ENCODE assay signal across 1 cellular context in the genomic region with DNA sequence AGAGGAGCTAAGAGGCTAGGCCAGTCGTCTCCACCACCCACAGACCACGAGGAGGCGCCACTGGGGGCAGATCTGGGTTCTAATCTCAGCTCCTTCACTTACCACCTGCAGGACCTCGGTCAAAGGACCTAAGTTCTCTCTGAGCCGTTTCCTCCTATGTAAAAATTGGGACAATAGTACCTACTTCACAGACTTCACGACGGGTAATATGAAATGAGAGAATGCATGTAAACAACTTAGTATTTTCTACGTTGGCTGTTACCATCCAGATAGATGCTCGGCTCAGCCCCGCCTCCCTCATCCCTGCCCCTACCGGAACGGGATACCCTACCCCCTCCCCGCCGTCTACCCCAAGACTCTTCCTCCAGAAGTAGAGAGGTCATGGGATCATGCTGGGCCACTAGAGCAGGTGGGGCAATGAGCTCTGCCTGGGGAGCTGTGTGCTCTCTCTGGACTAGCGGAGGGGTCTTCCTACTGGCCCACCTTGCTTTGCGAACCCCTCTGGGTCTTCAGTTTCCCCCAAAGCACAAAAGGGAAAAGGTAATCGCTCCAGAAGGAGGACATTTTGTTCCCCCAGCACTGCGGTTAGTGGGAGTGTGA.
TF ChIP-seq lines count a peak whose summit lies in the region.

No MANE protein-coding gene starts in this region.

TF ChIP-seq in K562, 482 proteins besides CTCF, POLR2A, EP300 and RAD21 (continued from another document):
- TF ChIP-seq, protein P1, sequence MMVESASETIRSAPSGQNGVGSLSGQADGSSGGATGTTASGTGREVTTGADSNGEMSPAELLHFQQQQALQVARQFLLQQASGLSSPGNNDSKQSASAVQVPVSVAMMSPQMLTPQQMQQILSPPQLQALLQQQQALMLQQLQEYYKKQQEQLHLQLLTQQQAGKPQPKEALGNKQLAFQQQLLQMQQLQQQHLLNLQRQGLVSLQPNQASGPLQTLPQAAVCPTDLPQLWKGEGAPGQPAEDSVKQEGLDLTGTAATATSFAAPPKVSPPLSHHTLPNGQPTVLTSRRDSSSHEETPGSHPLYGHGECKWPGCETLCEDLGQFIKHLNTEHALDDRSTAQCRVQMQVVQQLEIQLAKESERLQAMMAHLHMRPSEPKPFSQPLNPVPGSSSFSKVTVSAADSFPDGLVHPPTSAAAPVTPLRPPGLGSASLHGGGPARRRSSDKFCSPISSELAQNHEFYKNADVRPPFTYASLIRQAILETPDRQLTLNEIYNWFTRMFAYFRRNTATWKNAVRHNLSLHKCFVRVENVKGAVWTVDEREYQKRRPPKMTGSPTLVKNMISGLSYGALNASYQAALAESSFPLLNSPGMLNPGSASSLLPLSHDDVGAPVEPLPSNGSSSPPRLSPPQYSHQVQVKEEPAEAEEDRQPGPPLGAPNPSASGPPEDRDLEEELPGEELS (CRISPR knock-in tag; IDR thresholded peaks at IDR 0.05; ENCODE audit: borderline replicate concordance): no peak
- peak; percentile 9 for TF ChIP-seq TBP (optimal IDR thresholded peaks at IDR 0.05; ENCODE audit: low read depth, low read length)
- TF ChIP-seq PHTF2 (CRISPR knock-in tag; IDR thresholded peaks at IDR 0.05): no peak
- TF ChIP-seq CC2D1A (IDR thresholded peaks at IDR 0.05): 0 out of 2 replicates have a peak, but pooled peaks have one; percentile 39
- no peak for TF ChIP-seq RFX1 (IDR thresholded peaks at IDR 0.05)
- no peak for TF ChIP-seq ZNF76 (CRISPR knock-in tag; IDR thresholded peaks at IDR 0.05; ENCODE audit: borderline replicate concordance)
- TF ChIP-seq, protein P2, sequence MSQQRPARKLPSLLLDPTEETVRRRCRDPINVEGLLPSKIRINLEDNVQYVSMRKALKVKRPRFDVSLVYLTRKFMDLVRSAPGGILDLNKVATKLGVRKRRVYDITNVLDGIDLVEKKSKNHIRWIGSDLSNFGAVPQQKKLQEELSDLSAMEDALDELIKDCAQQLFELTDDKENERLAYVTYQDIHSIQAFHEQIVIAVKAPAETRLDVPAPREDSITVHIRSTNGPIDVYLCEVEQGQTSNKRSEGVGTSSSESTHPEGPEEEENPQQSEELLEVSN (IDR thresholded peaks at IDR 0.05; ENCODE audit: borderline replicate concordance in 1 of 2, extremely low read depth in 1 of 2, insufficient read depth in 1 of 2, insufficient read length in 1 of 2, low read depth in 1 of 2, low read length in 1 of 2, poor library complexity in 1 of 2, severe bottlenecking in 1 of 2): peak in 1 of 2 experiments; percentile 32
- TF ChIP-seq, protein P3, sequence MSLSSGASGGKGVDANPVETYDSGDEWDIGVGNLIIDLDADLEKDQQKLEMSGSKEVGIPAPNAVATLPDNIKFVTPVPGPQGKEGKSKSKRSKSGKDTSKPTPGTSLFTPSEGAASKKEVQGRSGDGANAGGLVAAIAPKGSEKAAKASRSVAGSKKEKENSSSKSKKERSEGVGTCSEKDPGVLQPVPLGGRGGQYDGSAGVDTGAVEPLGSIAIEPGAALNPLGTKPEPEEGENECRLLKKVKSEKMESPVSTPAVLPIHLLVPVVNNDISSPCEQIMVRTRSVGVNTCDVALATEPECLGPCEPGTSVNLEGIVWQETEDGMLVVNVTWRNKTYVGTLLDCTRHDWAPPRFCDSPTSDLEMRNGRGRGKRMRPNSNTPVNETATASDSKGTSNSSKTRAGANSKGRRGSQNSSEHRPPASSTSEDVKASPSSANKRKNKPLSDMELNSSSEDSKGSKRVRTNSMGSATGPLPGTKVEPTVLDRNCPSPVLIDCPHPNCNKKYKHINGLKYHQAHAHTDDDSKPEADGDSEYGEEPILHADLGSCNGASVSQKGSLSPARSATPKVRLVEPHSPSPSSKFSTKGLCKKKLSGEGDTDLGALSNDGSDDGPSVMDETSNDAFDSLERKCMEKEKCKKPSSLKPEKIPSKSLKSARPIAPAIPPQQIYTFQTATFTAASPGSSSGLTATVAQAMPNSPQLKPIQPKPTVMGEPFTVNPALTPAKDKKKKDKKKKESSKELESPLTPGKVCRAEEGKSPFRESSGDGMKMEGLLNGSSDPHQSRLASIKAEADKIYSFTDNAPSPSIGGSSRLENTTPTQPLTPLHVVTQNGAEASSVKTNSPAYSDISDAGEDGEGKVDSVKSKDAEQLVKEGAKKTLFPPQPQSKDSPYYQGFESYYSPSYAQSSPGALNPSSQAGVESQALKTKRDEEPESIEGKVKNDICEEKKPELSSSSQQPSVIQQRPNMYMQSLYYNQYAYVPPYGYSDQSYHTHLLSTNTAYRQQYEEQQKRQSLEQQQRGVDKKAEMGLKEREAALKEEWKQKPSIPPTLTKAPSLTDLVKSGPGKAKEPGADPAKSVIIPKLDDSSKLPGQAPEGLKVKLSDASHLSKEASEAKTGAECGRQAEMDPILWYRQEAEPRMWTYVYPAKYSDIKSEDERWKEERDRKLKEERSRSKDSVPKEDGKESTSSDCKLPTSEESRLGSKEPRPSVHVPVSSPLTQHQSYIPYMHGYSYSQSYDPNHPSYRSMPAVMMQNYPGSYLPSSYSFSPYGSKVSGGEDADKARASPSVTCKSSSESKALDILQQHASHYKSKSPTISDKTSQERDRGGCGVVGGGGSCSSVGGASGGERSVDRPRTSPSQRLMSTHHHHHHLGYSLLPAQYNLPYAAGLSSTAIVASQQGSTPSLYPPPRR (CRISPR knock-in tag; IDR thresholded peaks at IDR 0.05; ENCODE audit: borderline replicate concordance): 0 out of 2 replicates have a peak, but pooled peaks have one; percentile 47
- TF ChIP-seq, protein P4, sequence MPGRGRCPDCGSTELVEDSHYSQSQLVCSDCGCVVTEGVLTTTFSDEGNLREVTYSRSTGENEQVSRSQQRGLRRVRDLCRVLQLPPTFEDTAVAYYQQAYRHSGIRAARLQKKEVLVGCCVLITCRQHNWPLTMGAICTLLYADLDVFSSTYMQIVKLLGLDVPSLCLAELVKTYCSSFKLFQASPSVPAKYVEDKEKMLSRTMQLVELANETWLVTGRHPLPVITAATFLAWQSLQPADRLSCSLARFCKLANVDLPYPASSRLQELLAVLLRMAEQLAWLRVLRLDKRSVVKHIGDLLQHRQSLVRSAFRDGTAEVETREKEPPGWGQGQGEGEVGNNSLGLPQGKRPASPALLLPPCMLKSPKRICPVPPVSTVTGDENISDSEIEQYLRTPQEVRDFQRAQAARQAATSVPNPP (IDR thresholded peaks at IDR 0.05; ENCODE audit: borderline replicate concordance, insufficient read depth, insufficient read length): no peak
